In the genomic region with DNA sequence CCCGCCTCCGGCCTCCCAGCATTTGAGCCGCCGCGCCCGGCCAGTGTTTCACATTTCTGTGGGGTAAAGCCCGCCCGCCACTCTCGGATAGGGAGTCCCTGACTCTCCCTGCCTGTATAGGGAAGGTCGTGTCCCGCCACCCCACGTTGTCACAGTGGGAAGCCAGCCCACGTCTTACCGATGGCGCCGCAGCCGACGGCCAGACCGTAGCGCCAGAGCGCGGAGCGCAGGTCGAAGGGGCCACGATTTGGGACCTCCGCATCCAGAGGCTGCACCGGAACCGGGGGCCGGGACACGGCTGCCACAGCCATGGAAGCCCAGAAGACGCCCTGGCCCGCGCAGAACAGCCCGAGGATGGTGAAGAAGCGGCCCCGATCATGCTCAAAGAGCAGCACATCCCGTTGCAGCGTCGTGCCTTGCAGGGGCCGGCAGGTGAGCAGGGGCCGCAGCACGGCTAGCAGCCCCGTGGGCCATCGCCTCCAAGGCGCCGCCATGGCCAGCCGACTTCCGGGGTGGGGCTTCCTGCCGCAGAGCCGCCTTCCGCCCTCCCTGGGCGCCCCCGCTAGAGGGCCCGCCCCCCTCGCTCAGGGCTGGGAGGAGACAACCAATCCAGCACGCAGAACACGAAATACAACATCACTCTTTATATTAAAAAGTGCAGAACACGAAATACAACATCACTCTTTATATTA, we compare ENCODE assay signal across 1 cellular context.
TF ChIP-seq lines count a peak whose summit lies in the region.

A gene with protein sequence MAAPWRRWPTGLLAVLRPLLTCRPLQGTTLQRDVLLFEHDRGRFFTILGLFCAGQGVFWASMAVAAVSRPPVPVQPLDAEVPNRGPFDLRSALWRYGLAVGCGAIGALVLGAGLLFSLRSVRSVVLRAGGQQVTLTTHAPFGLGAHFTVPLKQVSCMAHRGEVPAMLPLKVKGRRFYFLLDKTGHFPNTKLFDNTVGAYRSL (minus strand): TSS at position 506 of the 692 bp plus-strand sequence. CDS start 12 bp downstream, at position 494.

TF ChIP-seq in K562, 482 proteins besides CTCF, POLR2A, EP300 and RAD21 (continued from another document and continues in another):
- TF ChIP-seq, protein P1, sequence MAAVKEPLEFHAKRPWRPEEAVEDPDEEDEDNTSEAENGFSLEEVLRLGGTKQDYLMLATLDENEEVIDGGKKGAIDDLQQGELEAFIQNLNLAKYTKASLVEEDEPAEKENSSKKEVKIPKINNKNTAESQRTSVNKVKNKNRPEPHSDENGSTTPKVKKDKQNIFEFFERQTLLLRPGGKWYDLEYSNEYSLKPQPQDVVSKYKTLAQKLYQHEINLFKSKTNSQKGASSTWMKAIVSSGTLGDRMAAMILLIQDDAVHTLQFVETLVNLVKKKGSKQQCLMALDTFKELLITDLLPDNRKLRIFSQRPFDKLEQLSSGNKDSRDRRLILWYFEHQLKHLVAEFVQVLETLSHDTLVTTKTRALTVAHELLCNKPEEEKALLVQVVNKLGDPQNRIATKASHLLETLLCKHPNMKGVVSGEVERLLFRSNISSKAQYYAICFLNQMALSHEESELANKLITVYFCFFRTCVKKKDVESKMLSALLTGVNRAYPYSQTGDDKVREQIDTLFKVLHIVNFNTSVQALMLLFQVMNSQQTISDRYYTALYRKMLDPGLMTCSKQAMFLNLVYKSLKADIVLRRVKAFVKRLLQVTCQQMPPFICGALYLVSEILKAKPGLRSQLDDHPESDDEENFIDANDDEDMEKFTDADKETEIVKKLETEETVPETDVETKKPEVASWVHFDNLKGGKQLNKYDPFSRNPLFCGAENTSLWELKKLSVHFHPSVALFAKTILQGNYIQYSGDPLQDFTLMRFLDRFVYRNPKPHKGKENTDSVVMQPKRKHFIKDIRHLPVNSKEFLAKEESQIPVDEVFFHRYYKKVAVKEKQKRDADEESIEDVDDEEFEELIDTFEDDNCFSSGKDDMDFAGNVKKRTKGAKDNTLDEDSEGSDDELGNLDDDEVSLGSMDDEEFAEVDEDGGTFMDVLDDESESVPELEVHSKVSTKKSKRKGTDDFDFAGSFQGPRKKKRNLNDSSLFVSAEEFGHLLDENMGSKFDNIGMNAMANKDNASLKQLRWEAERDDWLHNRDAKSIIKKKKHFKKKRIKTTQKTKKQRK (IDR thresholded peaks at IDR 0.05; ENCODE audit: borderline replicate concordance, low read depth, low read length), result no peak
- peak; percentile 46; the same call in 1 of the 2 replicates for TF ChIP-seq NFIC (IDR thresholded peaks at IDR 0.05)
- TF ChIP-seq, protein P2, sequence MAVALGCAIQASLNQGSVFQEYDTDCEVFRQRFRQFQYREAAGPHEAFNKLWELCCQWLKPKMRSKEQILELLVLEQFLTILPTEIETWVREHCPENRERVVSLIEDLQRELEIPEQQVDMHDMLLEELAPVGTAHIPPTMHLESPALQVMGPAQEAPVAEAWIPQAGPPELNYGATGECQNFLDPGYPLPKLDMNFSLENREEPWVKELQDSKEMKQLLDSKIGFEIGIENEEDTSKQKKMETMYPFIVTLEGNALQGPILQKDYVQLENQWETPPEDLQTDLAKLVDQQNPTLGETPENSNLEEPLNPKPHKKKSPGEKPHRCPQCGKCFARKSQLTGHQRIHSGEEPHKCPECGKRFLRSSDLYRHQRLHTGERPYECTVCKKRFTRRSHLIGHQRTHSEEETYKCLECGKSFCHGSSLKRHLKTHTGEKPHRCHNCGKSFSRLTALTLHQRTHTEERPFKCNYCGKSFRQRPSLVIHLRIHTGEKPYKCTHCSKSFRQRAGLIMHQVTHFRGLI (CRISPR knock-in tag; IDR thresholded peaks at IDR 0.05), result no peak
- no peak for TF ChIP-seq NFE2 (IDR thresholded peaks at IDR 0.05; ENCODE audit: low read depth)
- TF ChIP-seq POLR2AphosphoS2 (IDR thresholded peaks at IDR 0.05; ENCODE audit: low read length), result peak; percentile 87; the same call in 1 of the 2 replicates
- peak in 1 of 2 experiments; percentile 49; a peak in 1 of 4 replicates for TF ChIP-seq FOXA3 (CRISPR knock-in tag; conservative IDR thresholded peaks at IDR 0.05 in 1 of 2, IDR thresholded peaks at IDR 0.05 in 1 of 2)
- TF ChIP-seq SIN3B (IDR thresholded peaks at IDR 0.05; ENCODE audit: low read depth), result peak; percentile 92
- no peak for TF ChIP-seq KHSRP (IDR thresholded peaks at IDR 0.05)
- TF ChIP-seq SRSF1 (IDR thresholded peaks at IDR 0.05; ENCODE audit: low read depth, low read length), result no peak
- TF ChIP-seq SOX6 (IDR thresholded peaks at IDR 0.05), result no peak
- TF ChIP-seq, protein P3, sequence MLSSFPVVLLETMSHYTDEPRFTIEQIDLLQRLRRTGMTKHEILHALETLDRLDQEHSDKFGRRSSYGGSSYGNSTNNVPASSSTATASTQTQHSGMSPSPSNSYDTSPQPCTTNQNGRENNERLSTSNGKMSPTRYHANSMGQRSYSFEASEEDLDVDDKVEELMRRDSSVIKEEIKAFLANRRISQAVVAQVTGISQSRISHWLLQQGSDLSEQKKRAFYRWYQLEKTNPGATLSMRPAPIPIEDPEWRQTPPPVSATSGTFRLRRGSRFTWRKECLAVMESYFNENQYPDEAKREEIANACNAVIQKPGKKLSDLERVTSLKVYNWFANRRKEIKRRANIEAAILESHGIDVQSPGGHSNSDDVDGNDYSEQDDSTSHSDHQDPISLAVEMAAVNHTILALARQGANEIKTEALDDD (IDR thresholded peaks at IDR 0.05), result no peak
- TF ChIP-seq NFRKB (IDR thresholded peaks at IDR 0.05; ENCODE audit: low read depth), result no peak
- no peak for TF ChIP-seq JUN (IDR thresholded peaks at IDR 0.05; ENCODE audit: borderline replicate concordance, low read depth, low read length)
- peak; percentile 76; the same call in 1 of the 2 replicates for TF ChIP-seq JUN (CRISPR knock-in tag; IDR thresholded peaks at IDR 0.05; ENCODE audit: borderline replicate concordance)
- TF ChIP-seq KDM2B (CRISPR knock-in tag; IDR thresholded peaks at IDR 0.05), result no peak
- TF ChIP-seq, protein P4, sequence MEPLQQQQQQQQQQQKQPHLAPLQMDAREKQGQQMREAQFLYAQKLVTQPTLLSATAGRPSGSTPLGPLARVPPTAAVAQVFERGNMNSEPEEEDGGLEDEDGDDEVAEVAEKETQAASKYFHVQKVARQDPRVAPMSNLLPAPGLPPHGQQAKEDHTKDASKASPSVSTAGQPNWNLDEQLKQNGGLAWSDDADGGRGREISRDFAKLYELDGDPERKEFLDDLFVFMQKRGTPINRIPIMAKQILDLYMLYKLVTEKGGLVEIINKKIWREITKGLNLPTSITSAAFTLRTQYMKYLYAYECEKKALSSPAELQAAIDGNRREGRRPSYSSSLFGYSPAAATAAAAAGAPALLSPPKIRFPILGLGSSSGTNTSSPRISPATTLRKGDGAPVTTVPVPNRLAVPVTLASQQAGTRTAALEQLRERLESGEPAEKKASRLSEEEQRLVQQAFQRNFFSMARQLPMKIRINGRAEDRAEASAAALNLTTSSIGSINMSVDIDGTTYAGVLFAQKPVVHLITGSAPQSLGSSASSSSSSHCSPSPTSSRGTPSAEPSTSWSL (CRISPR knock-in tag; IDR thresholded peaks at IDR 0.05; ENCODE audit: borderline replicate concordance), result peak; percentile 39; the same call in 1 of the 2 replicates
- TF ChIP-seq PHB (CRISPR knock-in tag; IDR thresholded peaks at IDR 0.05), result 0 out of 2 replicates have a peak, but pooled peaks have one; percentile 38
- TF ChIP-seq, protein P5, sequence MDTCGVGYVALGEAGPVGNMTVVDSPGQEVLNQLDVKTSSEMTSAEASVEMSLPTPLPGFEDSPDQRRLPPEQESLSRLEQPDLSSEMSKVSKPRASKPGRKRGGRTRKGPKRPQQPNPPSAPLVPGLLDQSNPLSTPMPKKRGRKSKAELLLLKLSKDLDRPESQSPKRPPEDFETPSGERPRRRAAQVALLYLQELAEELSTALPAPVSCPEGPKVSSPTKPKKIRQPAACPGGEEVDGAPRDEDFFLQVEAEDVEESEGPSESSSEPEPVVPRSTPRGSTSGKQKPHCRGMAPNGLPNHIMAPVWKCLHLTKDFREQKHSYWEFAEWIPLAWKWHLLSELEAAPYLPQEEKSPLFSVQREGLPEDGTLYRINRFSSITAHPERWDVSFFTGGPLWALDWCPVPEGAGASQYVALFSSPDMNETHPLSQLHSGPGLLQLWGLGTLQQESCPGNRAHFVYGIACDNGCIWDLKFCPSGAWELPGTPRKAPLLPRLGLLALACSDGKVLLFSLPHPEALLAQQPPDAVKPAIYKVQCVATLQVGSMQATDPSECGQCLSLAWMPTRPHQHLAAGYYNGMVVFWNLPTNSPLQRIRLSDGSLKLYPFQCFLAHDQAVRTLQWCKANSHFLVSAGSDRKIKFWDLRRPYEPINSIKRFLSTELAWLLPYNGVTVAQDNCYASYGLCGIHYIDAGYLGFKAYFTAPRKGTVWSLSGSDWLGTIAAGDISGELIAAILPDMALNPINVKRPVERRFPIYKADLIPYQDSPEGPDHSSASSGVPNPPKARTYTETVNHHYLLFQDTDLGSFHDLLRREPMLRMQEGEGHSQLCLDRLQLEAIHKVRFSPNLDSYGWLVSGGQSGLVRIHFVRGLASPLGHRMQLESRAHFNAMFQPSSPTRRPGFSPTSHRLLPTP (IDR thresholded peaks at IDR 0.05; ENCODE audit: borderline replicate concordance, extremely low read depth, insufficient read length), result no peak
- peak; percentile 54 for TF ChIP-seq MYNN (IDR thresholded peaks at IDR 0.05)
- TF ChIP-seq MYNN (CRISPR knock-in tag; IDR thresholded peaks at IDR 0.05), result no peak
- TF ChIP-seq ZNF232 (CRISPR knock-in tag; IDR thresholded peaks at IDR 0.05), result 0 out of 2 replicates have a peak, but pooled peaks have one; percentile 71
- TF ChIP-seq ZNF766 (CRISPR knock-in tag; conservative IDR thresholded peaks at IDR 0.05), result no peak
- TF ChIP-seq BCL6 (CRISPR knock-in tag; IDR thresholded peaks at IDR 0.05), result no peak
- TF ChIP-seq RBM14 (IDR thresholded peaks at IDR 0.05; ENCODE audit: borderline replicate concordance, insufficient read depth, low read depth, low read length), result no peak
- no peak for TF ChIP-seq ZBTB8A (IDR thresholded peaks at IDR 0.05; ENCODE audit: partially characterized antibody)
- no peak for TF ChIP-seq MCM5 (IDR thresholded peaks at IDR 0.05; ENCODE audit: low read depth)
- TF ChIP-seq NRF1 (conservative IDR thresholded peaks at IDR 0.05 in 1 of 2, IDR thresholded peaks at IDR 0.05 in 1 of 2), result peak; percentile 38 to 42; a peak in 3 of 4 replicates
- TF ChIP-seq, protein P6, sequence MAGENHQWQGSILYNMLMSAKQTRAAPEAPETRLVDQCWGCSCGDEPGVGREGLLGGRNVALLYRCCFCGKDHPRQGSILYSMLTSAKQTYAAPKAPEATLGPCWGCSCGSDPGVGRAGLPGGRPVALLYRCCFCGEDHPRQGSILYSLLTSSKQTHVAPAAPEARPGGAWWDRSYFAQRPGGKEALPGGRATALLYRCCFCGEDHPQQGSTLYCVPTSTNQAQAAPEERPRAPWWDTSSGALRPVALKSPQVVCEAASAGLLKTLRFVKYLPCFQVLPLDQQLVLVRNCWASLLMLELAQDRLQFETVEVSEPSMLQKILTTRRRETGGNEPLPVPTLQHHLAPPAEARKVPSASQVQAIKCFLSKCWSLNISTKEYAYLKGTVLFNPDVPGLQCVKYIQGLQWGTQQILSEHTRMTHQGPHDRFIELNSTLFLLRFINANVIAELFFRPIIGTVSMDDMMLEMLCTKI (IDR thresholded peaks at IDR 0.05; ENCODE audit: partially characterized antibody), result no peak
- TF ChIP-seq TBL1XR1 (IDR thresholded peaks at IDR 0.05; ENCODE audit: low read length in 2 of 2), result no peak
- TF ChIP-seq OTX1 (CRISPR knock-in tag; IDR thresholded peaks at IDR 0.05), result no peak
- TF ChIP-seq, protein P7, sequence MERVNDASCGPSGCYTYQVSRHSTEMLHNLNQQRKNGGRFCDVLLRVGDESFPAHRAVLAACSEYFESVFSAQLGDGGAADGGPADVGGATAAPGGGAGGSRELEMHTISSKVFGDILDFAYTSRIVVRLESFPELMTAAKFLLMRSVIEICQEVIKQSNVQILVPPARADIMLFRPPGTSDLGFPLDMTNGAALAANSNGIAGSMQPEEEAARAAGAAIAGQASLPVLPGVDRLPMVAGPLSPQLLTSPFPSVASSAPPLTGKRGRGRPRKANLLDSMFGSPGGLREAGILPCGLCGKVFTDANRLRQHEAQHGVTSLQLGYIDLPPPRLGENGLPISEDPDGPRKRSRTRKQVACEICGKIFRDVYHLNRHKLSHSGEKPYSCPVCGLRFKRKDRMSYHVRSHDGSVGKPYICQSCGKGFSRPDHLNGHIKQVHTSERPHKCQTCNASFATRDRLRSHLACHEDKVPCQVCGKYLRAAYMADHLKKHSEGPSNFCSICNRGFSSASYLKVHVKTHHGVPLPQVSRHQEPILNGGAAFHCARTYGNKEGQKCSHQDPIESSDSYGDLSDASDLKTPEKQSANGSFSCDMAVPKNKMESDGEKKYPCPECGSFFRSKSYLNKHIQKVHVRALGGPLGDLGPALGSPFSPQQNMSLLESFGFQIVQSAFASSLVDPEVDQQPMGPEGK (CRISPR knock-in tag; IDR thresholded peaks at IDR 0.05; ENCODE audit: borderline replicate concordance), result 0 out of 2 replicates have a peak, but pooled peaks have one; percentile 36
- TF ChIP-seq, protein P8, sequence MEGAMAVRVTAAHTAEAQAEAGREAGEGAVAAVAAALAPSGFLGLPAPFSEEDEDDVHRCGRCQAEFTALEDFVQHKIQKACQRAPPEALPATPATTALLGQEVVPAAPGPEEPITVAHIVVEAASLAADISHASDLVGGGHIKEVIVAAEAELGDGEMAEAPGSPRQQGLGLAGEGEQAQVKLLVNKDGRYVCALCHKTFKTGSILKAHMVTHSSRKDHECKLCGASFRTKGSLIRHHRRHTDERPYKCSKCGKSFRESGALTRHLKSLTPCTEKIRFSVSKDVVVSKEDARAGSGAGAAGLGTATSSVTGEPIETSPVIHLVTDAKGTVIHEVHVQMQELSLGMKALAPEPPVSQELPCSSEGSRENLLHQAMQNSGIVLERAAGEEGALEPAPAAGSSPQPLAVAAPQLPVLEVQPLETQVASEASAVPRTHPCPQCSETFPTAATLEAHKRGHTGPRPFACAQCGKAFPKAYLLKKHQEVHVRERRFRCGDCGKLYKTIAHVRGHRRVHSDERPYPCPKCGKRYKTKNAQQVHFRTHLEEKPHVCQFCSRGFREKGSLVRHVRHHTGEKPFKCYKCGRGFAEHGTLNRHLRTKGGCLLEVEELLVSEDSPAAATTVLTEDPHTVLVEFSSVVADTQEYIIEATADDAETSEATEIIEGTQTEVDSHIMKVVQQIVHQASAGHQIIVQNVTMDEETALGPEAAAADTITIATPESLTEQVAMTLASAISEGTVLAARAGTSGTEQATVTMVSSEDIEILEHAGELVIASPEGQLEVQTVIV (CRISPR knock-in tag; IDR thresholded peaks at IDR 0.05; ENCODE audit: borderline replicate concordance), result no peak
- no peak for TF ChIP-seq ESRRB (CRISPR knock-in tag; IDR thresholded peaks at IDR 0.05; ENCODE audit: borderline replicate concordance)
- TF ChIP-seq NFIX (CRISPR knock-in tag; IDR thresholded peaks at IDR 0.05; ENCODE audit: low read depth), result no peak
- TF ChIP-seq RBBP5 (IDR thresholded peaks at IDR 0.05; ENCODE audit: borderline replicate concordance, insufficient read depth, low read length, poor library complexity, severe bottlenecking), result peak; percentile 86
- TF ChIP-seq, protein P9, sequence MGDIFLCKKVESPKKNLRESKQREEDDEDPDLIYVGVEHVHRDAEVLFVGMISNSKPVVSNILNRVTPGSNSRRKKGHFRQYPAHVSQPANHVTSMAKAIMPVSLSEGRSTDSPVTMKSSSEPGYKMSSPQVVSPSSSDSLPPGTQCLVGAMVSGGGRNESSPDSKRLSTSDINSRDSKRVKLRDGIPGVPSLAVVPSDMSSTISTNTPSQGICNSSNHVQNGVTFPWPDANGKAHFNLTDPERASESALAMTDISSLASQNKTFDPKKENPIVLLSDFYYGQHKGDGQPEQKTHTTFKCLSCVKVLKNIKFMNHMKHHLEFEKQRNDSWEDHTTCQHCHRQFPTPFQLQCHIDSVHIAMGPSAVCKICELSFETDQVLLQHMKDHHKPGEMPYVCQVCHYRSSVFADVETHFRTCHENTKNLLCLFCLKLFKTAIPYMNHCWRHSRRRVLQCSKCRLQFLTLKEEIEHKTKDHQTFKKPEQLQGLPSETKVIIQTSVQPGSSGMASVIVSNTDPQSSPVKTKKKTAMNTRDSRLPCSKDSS (IDR thresholded peaks at IDR 0.05; ENCODE audit: low read depth, partially characterized antibody), result no peak
- no peak; the same call in 1 of the 2 replicates for TF ChIP-seq NCOA1 (IDR thresholded peaks at IDR 0.05; ENCODE audit: low read depth)
